Comparison of ENCODE assay signal across 23 cellular contexts in genomic region chr2:169911119-169911518, GRCh38.
"Had no signal": no experiment of that assay in that cellular context is flagged by ENCODE, and none has a peak within 500 bp of the region (broad histone marks: within the 10 kb centered on the region; RNA-seq: fewer than 3 reads in every experiment).

No MANE protein-coding gene starts in this region.

- ATAC-seq: esophagus mucosa; gastrocnemius medialis; left lung; left ventricle myocardium superior; lower lobe of right lung; mucosa of descending colon; naive thymus-derived CD8-positive, alpha-beta T cell had no signal

- H3K4me1 ChIP-seq: esophagus squamous epithelium, left lung, lower lobe of right lung had no signal

- H3K9me3 ChIP-seq: esophagus squamous epithelium, gastrocnemius medialis, heart right ventricle, left lung, lower lobe of right lung, mucosa of descending colon had no signal

- FAIRE-seq: endothelial cell of umbilical vein, keratinocyte had no signal

- H3K27ac ChIP-seq: dorsolateral prefrontal cortex, esophagus squamous epithelium, heart right ventricle, left lung, lower lobe of right lung had no signal

- H3K27me3 ChIP-seq: dorsolateral prefrontal cortex, esophagus squamous epithelium, gastrocnemius medialis, heart right ventricle, left lung had no signal

- DNase-seq: dermis blood vessel endothelial cell; dorsolateral prefrontal cortex; effector CD4-positive, alpha-beta T cell; effector memory CD4-positive, alpha-beta T cell; esophagus squamous epithelium; foreskin fibroblast; foreskin melanocyte; gastrocnemius medialis; glutamatergic neuron; head of caudate nucleus; heart right ventricle; hippocampal formation; left cardiac atrium; left lung; left ventricle myocardium superior; lower lobe of right lung; mesenchymal stem cell; mucosa of descending colon; naive B cell; naive thymus-derived CD8-positive, alpha-beta T cell had no signal

- H3K4me3 ChIP-seq: dorsolateral prefrontal cortex, esophagus squamous epithelium, gastrocnemius medialis, heart right ventricle, left lung, lower lobe of right lung, mucosa of descending colon had no signal
